8 cellular contexts compared by ENCODE assay signal in the genomic region with DNA sequence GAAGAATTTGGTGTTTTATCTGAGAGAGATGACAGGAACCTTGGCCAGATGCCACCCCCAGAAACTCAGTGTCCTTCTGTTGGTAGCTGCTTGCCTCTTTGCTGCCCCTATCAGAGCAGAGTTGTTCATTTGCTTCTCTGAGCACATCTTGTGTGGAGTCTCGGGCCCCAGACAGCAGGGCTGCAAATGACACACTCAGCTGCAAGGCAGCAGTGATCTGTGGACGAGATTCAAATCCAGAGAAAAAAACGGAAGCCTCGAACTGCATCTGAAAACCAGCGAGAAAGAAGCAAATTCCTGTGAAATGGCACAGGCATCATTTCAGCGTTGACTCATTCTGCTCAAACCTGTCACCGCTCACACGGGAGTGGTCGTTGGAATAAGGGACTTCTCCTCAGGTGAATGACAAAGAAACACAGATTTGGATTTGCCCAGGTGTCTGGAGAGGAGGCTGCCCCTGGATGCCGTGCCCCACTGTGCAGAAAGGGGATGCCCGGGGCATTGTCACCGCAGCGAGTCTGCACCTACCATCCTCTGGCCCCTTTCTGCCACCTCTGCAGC.
A peak's percentile ranks its signal among the peaks of the same experiment; 100 is the strongest.
DNase-seq lines count a peak whose midpoint lies in the region; ATAC-seq and TF ChIP-seq lines count a peak whose summit lies in the region.

No MANE protein-coding gene starts in this region.

- in situ Hi-C loops in astrocyte of the spinal cord (cut with HindIII; ENCODE audit: low sequenced_read_pairs): no loop called here

- ATAC-seq in HG02885 (IDR thresholded peaks at IDR 0.05; ENCODE audit: poor library complexity, unreplicated experiment): peak; percentile 40

- H3K27ac Mint-ChIP-seq in T-helper 2 cell treated with Interferon-gamma antibody and Interleukin-4, amounts not matched to agents 5 μg/mL and 100 μg/mL, for 36 hours: peak overlapping the region; percentile 95

- H3K4me1 ChIP-seq in SJCRH30: no peaks in the 10 kb centered on the region

- H3K4me1 Mint-ChIP-seq in T-helper 2 cell treated with Interferon-gamma antibody and Interleukin-4, amounts not matched to agents 5 μg/mL and 100 μg/mL, for 36 hours (ENCODE audit: low read depth): peaks cover 48% of the 10 kb centered on the region

- no peak overlapping the region for H3K4me3 ChIP-seq in astrocyte of the spinal cord (ENCODE audit: low read depth, low read length)
- H3K4me3 ChIP-seq in SJCRH30: no peak overlapping the region

- DNase-seq in GM04503 (ENCODE audit: low read depth) (peak; percentile 36), astrocyte of the spinal cord (ENCODE audit: low read depth, low spot score) (peak; percentile 30), GOT3 (lab: John Stamatoyannopoulos, UW) (no peak), SJCRH30 (no peak), COLO668 (lab: John Stamatoyannopoulos, UW; ENCODE audit: unreplicated experiment) (no peak)
- peak; percentile 72 for DNase-seq in T-helper 2 cell treated with Interferon-gamma antibody and Interleukin-4, amounts not matched to agents 5 μg/mL and 100 μg/mL, for 36 hours (ENCODE audit: low spot score)
- DNase-seq in stimulated activated CD4-positive, alpha-beta T cell treated with anti-CD3 and anti-CD28 coated beads, Interleukin-15, amount 100 ng/mL, for 24 hours: peak; percentile 75

- peaks cover 11% of the 10 kb centered on the region for H3K9me3 Mint-ChIP-seq in T-helper 2 cell treated with Interferon-gamma antibody and Interleukin-4, amounts not matched to agents 5 μg/mL and 100 μg/mL, for 36 hours

- H3K27ac ChIP-seq in SJCRH30: no peak overlapping the region

- H3K4me3 Mint-ChIP-seq in T-helper 2 cell treated with Interferon-gamma antibody and Interleukin-4, amounts not matched to agents 5 μg/mL and 100 μg/mL, for 36 hours: peak overlapping the region; percentile 73

- H3K36me3 Mint-ChIP-seq in T-helper 2 cell treated with Interferon-gamma antibody and Interleukin-4, amounts not matched to agents 5 μg/mL and 100 μg/mL, for 36 hours (ENCODE audit: low read depth): peaks cover 12% of the 10 kb centered on the region

- H3K27me3 Mint-ChIP-seq in T-helper 2 cell treated with Interferon-gamma antibody and Interleukin-4, amounts not matched to agents 5 μg/mL and 100 μg/mL, for 36 hours (ENCODE audit: low read depth): no peaks in the 10 kb centered on the region

- H3K27me3 ChIP-seq in SJCRH30: no peaks in the 10 kb centered on the region

- no peaks in the 10 kb centered on the region for H3K9me3 ChIP-seq in SJCRH30 (replicated peaks)

- no peak for TF ChIP-seq CTCF in astrocyte of the spinal cord (IDR thresholded peaks at IDR 0.05; ENCODE audit: low read depth, low read length)

- no peaks in the 10 kb centered on the region for H3K36me3 ChIP-seq in SJCRH30

Comparison
In these comparisons a context has a peak if more than half of its experiments do, and no peak if none do; other contexts are left out.
1. DNase-seq: peak in GM04503 (single experiment), T-helper 2 cell treated with Interferon-gamma antibody and Interleukin-4, amounts not matched to agents 5 μg/mL and 100 μg/mL, for 36 hours (single experiment), astrocyte of the spinal cord (single experiment) and stimulated activated CD4-positive, alpha-beta T cell treated with anti-CD3 and anti-CD28 coated beads, Interleukin-15, amount 100 ng/mL, for 24 hours (single experiment); none in GOT3 (single experiment), SJCRH30 (0 of 2) and COLO668 (single experiment).